Comparison of ENCODE assay signal across 22 cellular contexts in genomic region chr7:70525991-70526390, GRCh38.
"Had no signal": no experiment of that assay in that cellular context is flagged by ENCODE, and none has a peak within 500 bp of the region (broad histone marks: within the 10 kb centered on the region; RNA-seq: fewer than 3 reads in every experiment).

No MANE protein-coding gene starts in this region.

- H3K4me1 Mint-ChIP-seq: activated CD4-positive, alpha-beta T cell treated with anti-CD3 and anti-CD28 coated beads, Interleukin-2, amount 10 ng/mL, durations not matched to agents 7 days and 5 days; activated naive CD4-positive, alpha-beta T cell treated with anti-CD3 and anti-CD28 coated beads, Interleukin-2, amount 50 U/mL, for 24 hours had no signal

- H3K4me3 ChIP-seq: breast epithelium had no signal

- H3K36me3 ChIP-seq: breast epithelium had no signal

- H3K9me3 ChIP-seq: breast epithelium had no signal

- H3K27ac ChIP-seq: breast epithelium, VCaP had no signal

- H3K9me3 Mint-ChIP-seq: activated CD4-positive, alpha-beta T cell treated with anti-CD3 and anti-CD28 coated beads, Interleukin-2, amount 10 ng/mL, durations not matched to agents 7 days and 5 days had no signal

- H3K27me3 Mint-ChIP-seq: activated CD4-positive, alpha-beta memory T cell treated with anti-CD3 and anti-CD28 coated beads for 36 hours; activated CD4-positive, alpha-beta T cell treated with anti-CD3 and anti-CD28 coated beads, Interleukin-2, amount 10 ng/mL, durations not matched to agents 7 days and 5 days; activated naive CD4-positive, alpha-beta T cell treated with anti-CD3 and anti-CD28 coated beads, Interleukin-2, amount 50 U/mL, for 24 hours had no signal

- H3K4me3 Mint-ChIP-seq: activated CD4-positive, alpha-beta memory T cell treated with anti-CD3 and anti-CD28 coated beads for 36 hours; activated CD4-positive, alpha-beta T cell treated with anti-CD3 and anti-CD28 coated beads, Interleukin-2, amount 10 ng/mL, durations not matched to agents 7 days and 5 days; activated naive CD4-positive, alpha-beta T cell treated with anti-CD3 and anti-CD28 coated beads, Interleukin-2, amount 50 U/mL, for 24 hours; activated T-cell treated with anti-CD3 and anti-CD28 coated beads, Interleukin-2, amount 50 U/mL, for 72 hours had no signal

- ATAC-seq: activated T-cell treated with anti-CD3 and anti-CD28 coated beads, Interleukin-2, amount 50 U/mL, for 72 hours had no signal

- H3K4me1 ChIP-seq: breast epithelium had no signal

- DNase-seq: activated CD4-positive, alpha-beta memory T cell treated with anti-CD3 and anti-CD28 coated beads for 36 hours; activated CD4-positive, alpha-beta T cell treated with anti-CD3 and anti-CD28 coated beads, Interleukin-2, amount 10 ng/mL, durations not matched to agents 7 days and 5 days; activated CD4-positive, CD25-positive, alpha-beta regulatory T cell; activated naive CD4-positive, alpha-beta T cell; activated T-cell treated with anti-CD3 and anti-CD28 coated beads for 4 hours; activated T-cell treated with anti-CD3 and anti-CD28 coated beads, Interleukin-2, amount 50 U/mL, for 72 hours; aorta; central memory CD4-positive, alpha-beta T cell; NCI-H1048; NCI-H146; NCI-H187 treated with DMSO at 0.1 percent for 48 hours; NCI-H2081 treated with DMSO at 0.1 percent for 48 hours; NCI-H345; NCI-H510A; NCI-H526 treated with DMSO at 0.1 percent for 48 hours; NCI-H82; SIG-M5; T-helper 2 cell; T1000 had no signal

- H3K27me3 ChIP-seq: breast epithelium had no signal

- H3K36me3 Mint-ChIP-seq: activated CD4-positive, alpha-beta memory T cell treated with anti-CD3 and anti-CD28 coated beads for 36 hours; activated naive CD4-positive, alpha-beta T cell treated with anti-CD3 and anti-CD28 coated beads, Interleukin-2, amount 50 U/mL, for 24 hours had no signal

- H3K27ac Mint-ChIP-seq: activated CD4-positive, alpha-beta memory T cell treated with anti-CD3 and anti-CD28 coated beads for 36 hours; activated CD4-positive, alpha-beta T cell treated with anti-CD3 and anti-CD28 coated beads, Interleukin-2, amount 10 ng/mL, durations not matched to agents 7 days and 5 days; activated naive CD4-positive, alpha-beta T cell treated with anti-CD3 and anti-CD28 coated beads, Interleukin-2, amount 50 U/mL, for 24 hours; activated T-cell treated with anti-CD3 and anti-CD28 coated beads, Interleukin-2, amount 50 U/mL, for 72 hours had no signal
